23 cellular contexts compared by ENCODE assay signal in the genomic region with DNA sequence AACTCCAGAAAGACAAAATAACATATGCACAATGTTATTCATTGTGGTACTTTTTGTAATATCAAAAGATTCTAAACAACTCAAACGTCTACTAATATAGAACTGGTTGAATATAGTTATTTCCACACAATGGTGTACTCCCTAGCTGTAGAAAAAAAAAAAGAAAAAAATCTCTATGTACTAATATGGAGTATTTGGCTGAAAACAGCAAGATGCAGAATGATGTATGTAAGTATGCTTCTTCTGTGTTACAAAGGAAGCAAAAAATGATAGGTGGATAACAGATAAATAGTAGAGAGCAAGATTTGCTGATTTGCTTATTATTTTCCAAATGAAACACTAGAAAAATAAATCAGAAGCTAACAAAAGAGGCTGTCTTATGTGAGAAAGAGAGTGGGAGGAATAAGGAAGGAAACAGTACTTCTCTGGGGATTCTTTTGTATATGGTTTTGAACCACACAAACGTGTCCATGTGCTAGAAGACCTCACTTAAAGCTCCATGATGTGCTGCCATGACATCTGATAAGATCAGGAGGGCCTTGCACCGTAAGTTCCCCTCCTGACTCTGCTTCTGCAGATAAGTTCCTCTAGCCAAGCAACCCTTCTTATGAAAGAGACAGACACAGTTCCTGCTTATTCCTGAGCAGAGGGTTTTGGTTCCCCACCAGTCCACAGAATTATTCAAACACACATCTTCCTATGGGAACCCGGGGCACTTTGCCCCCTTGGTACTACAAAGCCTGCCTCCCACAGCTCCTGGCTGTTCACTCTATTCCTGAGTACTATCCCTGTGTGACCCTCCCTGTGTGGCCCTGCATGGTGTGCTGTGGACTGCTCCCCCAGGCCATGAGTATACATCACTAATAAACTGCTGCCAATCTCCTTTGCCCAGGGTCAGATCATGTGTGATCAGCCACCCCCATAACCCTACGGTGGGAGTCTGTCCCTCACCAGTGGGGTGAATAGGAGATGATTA.
DNase-seq lines count a peak whose midpoint lies in the region; ATAC-seq, FAIRE-seq and TF ChIP-seq lines count a peak whose summit lies in the region.
"Had no signal": no experiment of that assay in that cellular context is flagged by ENCODE, and none has a peak within 500 bp of the region (broad histone marks: within the 10 kb centered on the region; RNA-seq: fewer than 3 reads in every experiment).

No MANE protein-coding gene starts in this region.

- TF ChIP-seq CTCF in neutrophil (IDR thresholded peaks at IDR 0.05): no peak

- peaks cover 6% of the 10 kb centered on the region for H3K9me3 Mint-ChIP-seq in activated CD4-positive, alpha-beta T cell treated with anti-CD3 and anti-CD28 coated beads for 36 hours (ENCODE audit: low read depth)
- H3K9me3 Mint-ChIP-seq in activated T-helper 1 cell treated with anti-CD3 and anti-CD28 coated beads, Interleukin-12 subunit alpha, Interleukin-12 subunit beta, Interleukin-2, Interleukin-4 antibody, amounts not matched to agents 30 ng/mL and 10 ng/mL and 1 ng/mL, durations not matched to agents 14 hours and 24 hours and 36 hours: no peaks in the 10 kb centered on the region
- H3K9me3 Mint-ChIP-seq: activated CD4-positive, alpha-beta memory T cell treated with anti-CD3 and anti-CD28 coated beads for 36 hours had no signal

- peaks cover 19% of the 10 kb centered on the region for H3K4me1 Mint-ChIP-seq in activated CD4-positive, alpha-beta T cell treated with anti-CD3 and anti-CD28 coated beads for 36 hours
- peaks cover 21% of the 10 kb centered on the region for H3K4me1 Mint-ChIP-seq in activated T-helper 1 cell treated with anti-CD3 and anti-CD28 coated beads, Interleukin-12 subunit alpha, Interleukin-12 subunit beta, Interleukin-2, Interleukin-4 antibody, amounts not matched to agents 30 ng/mL and 10 ng/mL and 1 ng/mL, durations not matched to agents 14 hours and 24 hours and 36 hours (ENCODE audit: low read depth)

- no peak overlapping the region for H3K4me3 ChIP-seq in neutrophil (ENCODE audit: low read depth in 1 of 2, low read length in 1 of 2)
- H3K4me3 ChIP-seq: ascending aorta, ovary, tibial nerve had no signal

- no peak for DNase-seq in activated CD4-positive, alpha-beta T cell treated with anti-CD3 and anti-CD28 coated beads for 36 hours
- no peak for DNase-seq in activated CD4-positive, alpha-beta T cell treated with anti-CD3 and anti-CD28 coated beads, Interleukin-2, amount 50 U/mL, for 48 hours
- DNase-seq in Kasumi-1 (lab: John Stamatoyannopoulos, UW): peak; percentile 61 to 70
- no peak for DNase-seq in activated T-helper 1 cell treated with anti-CD3 and anti-CD28 coated beads, Interleukin-12 subunit alpha, Interleukin-12 subunit beta, Interleukin-2, Interleukin-4 antibody, amounts not matched to agents 30 ng/mL and 10 ng/mL and 1 ng/mL, durations not matched to agents 14 hours and 24 hours and 36 hours (ENCODE audit: low spot score)
- no peak for DNase-seq in HTR-8/SVneo (ENCODE audit: insufficient read length, low spot score)
- DNase-seq in NCI-H2081 (lab: John Stamatoyannopoulos, UW): no peak
- no peak for DNase-seq in NCI-H2227 treated with DMSO at 0.1 percent for 48 hours (lab: John Stamatoyannopoulos, UW)
- DNase-seq: activated CD4-positive, alpha-beta memory T cell treated with anti-CD3 and anti-CD28 coated beads for 36 hours; activated effector memory CD4-positive, alpha-beta T cell treated with Interleukin-2 at 50 U/mL for 16 hours; DMS79; foreskin melanocyte; NCI-H1436; NCI-H345; ovary; Right ventricle myocardium superior; stimulated activated CD4-positive, alpha-beta T cell treated with anti-CD3 and anti-CD28 coated beads, Interleukin-4, amount 100 ng/mL, for 1 hour; T1000 had no signal

- POLR2A ChIA-PET in activated CD4-positive, alpha-beta T cell treated with anti-CD3 and anti-CD28 coated beads for 36 hours (lab: Charles Lee): no interaction called here

- CTCF ChIA-PET in activated CD4-positive, alpha-beta T cell treated with anti-CD3 and anti-CD28 coated beads for 36 hours (lab: Charles Lee): interaction anchor here (0.7 kb wide), 1 partner anchor 57 kb away, joined by 3 read pairs; no protein-coding TSS in a partner anchor

- no peaks in the 10 kb centered on the region for H3K36me3 ChIP-seq in neutrophil
- H3K36me3 ChIP-seq: ascending aorta, ovary, tibial nerve had no signal

- ATAC-seq in activated CD4-positive, alpha-beta T cell treated with anti-CD3 and anti-CD28 coated beads for 36 hours: peak; percentile 19

- H3K4me1 ChIP-seq in neutrophil (ENCODE audit: control insufficient read depth in 1 of 2, insufficient read depth in 1 of 2, low read depth in 1 of 2, low read length in 1 of 2): no peaks in the 10 kb centered on the region
- H3K4me1 ChIP-seq: ascending aorta, tibial nerve had no signal

- no peaks in the 10 kb centered on the region for H3K9me3 ChIP-seq in neutrophil
- H3K9me3 ChIP-seq: ascending aorta, ovary, tibial nerve had no signal

- peak overlapping the region; percentile 24 for H3K27ac ChIP-seq in neutrophil
- H3K27ac ChIP-seq: ascending aorta, C4-2B, KMS-11, ovary, tibial nerve had no signal

- no peak for FAIRE-seq in HTR-8/SVneo (lab: Jason Lieb, UNC)
- FAIRE-seq: colon had no signal

- H3K27me3 Mint-ChIP-seq in activated CD4-positive, alpha-beta T cell treated with anti-CD3 and anti-CD28 coated beads for 36 hours: peaks cover 1% of the 10 kb centered on the region
- no peaks in the 10 kb centered on the region for H3K27me3 Mint-ChIP-seq in activated T-helper 1 cell treated with anti-CD3 and anti-CD28 coated beads, Interleukin-12 subunit alpha, Interleukin-12 subunit beta, Interleukin-2, Interleukin-4 antibody, amounts not matched to agents 30 ng/mL and 10 ng/mL and 1 ng/mL, durations not matched to agents 14 hours and 24 hours and 36 hours (ENCODE audit: insufficient read depth)
- H3K27me3 Mint-ChIP-seq: activated CD4-positive, alpha-beta memory T cell treated with anti-CD3 and anti-CD28 coated beads for 36 hours had no signal

- no peak overlapping the region for H3K4me3 Mint-ChIP-seq in activated CD4-positive, alpha-beta T cell treated with anti-CD3 and anti-CD28 coated beads for 36 hours
- no peak overlapping the region for H3K4me3 Mint-ChIP-seq in activated T-helper 1 cell treated with anti-CD3 and anti-CD28 coated beads, Interleukin-12 subunit alpha, Interleukin-12 subunit beta, Interleukin-2, Interleukin-4 antibody, amounts not matched to agents 30 ng/mL and 10 ng/mL and 1 ng/mL, durations not matched to agents 14 hours and 24 hours and 36 hours
- H3K4me3 Mint-ChIP-seq: activated CD4-positive, alpha-beta memory T cell treated with anti-CD3 and anti-CD28 coated beads for 36 hours had no signal

- no peak overlapping the region for H3K27ac Mint-ChIP-seq in activated CD4-positive, alpha-beta T cell treated with anti-CD3 and anti-CD28 coated beads for 36 hours
- H3K27ac Mint-ChIP-seq in activated T-helper 1 cell treated with anti-CD3 and anti-CD28 coated beads, Interleukin-12 subunit alpha, Interleukin-12 subunit beta, Interleukin-2, Interleukin-4 antibody, amounts not matched to agents 30 ng/mL and 10 ng/mL and 1 ng/mL, durations not matched to agents 14 hours and 24 hours and 36 hours: peak overlapping the region; percentile 8
- H3K27ac Mint-ChIP-seq: activated CD4-positive, alpha-beta memory T cell treated with anti-CD3 and anti-CD28 coated beads for 36 hours had no signal

- H3K27me3 ChIP-seq in neutrophil: no peaks in the 10 kb centered on the region
- H3K27me3 ChIP-seq: ascending aorta, ovary, tibial nerve had no signal

- intact Hi-C loops in activated CD4-positive, alpha-beta T cell treated with anti-CD3 and anti-CD28 coated beads for 36 hours (cut with DNase I, micrococcal nuclease): no loop called here
- intact Hi-C loops in activated T-helper 1 cell treated with anti-CD3 and anti-CD28 coated beads, Interleukin-12 subunit alpha, Interleukin-12 subunit beta, Interleukin-2, Interleukin-4 antibody, amounts not matched to agents 30 ng/mL and 10 ng/mL and 1 ng/mL, durations not matched to agents 14 hours and 24 hours and 36 hours (cut with micrococcal nuclease): loop anchor here (1.0 to 5.0 kb wide), 2 partner anchors 22 to 215 kb away; no protein-coding TSS in a partner anchor

- H3K36me3 Mint-ChIP-seq in activated CD4-positive, alpha-beta T cell treated with anti-CD3 and anti-CD28 coated beads for 36 hours (ENCODE audit: low read depth): peaks cover 2% of the 10 kb centered on the region
- H3K36me3 Mint-ChIP-seq in activated T-helper 1 cell treated with anti-CD3 and anti-CD28 coated beads, Interleukin-12 subunit alpha, Interleukin-12 subunit beta, Interleukin-2, Interleukin-4 antibody, amounts not matched to agents 30 ng/mL and 10 ng/mL and 1 ng/mL, durations not matched to agents 14 hours and 24 hours and 36 hours (ENCODE audit: low read depth): no peaks in the 10 kb centered on the region
- H3K36me3 Mint-ChIP-seq: activated CD4-positive, alpha-beta memory T cell treated with anti-CD3 and anti-CD28 coated beads for 36 hours had no signal

Comparison
In these comparisons a context has a peak if more than half of its experiments do, and no peak if none do; other contexts are left out.
1. DNase-seq: peak in Kasumi-1 (2 of 2); none in activated CD4-positive, alpha-beta T cell treated with anti-CD3 and anti-CD28 coated beads for 36 hours (single experiment), activated CD4-positive, alpha-beta T cell treated with anti-CD3 and anti-CD28 coated beads, Interleukin-2, amount 50 U/mL, for 48 hours (0 of 2), activated T-helper 1 cell treated with anti-CD3 and anti-CD28 coated beads, Interleukin-12 subunit alpha, Interleukin-12 subunit beta, Interleukin-2, Interleukin-4 antibody, amounts not matched to agents 30 ng/mL and 10 ng/mL and 1 ng/mL, durations not matched to agents 14 hours and 24 hours and 36 hours (single experiment), HTR-8/SVneo (single experiment), NCI-H2081 (0 of 2) and NCI-H2227 treated with DMSO at 0.1 percent for 48 hours (single experiment).